ENCODE assay signal across 1 cellular context in genomic region chr19:12695514-12695913, GRCh38.
TF ChIP-seq lines count a peak whose summit lies in the region.

No MANE protein-coding gene starts in this region.

TF ChIP-seq in WTC11, 78 proteins besides CTCF, POLR2A, EP300 and RAD21 (continued from another document):
- no peak for TF ChIP-seq ZMAT4 (CRISPR knock-in tag; IDR thresholded peaks at IDR 0.05)
- TF ChIP-seq E2F4 (CRISPR knock-in tag; IDR thresholded peaks at IDR 0.05; ENCODE audit: borderline replicate concordance, low read depth): no peak
- no peak for TF ChIP-seq SMAD3 (CRISPR knock-in tag; IDR thresholded peaks at IDR 0.05; ENCODE audit: borderline replicate concordance)
TF ChIP-seq in WTC11: peak in this region for 0.
